Comparison of ENCODE assay signal across 8 cellular contexts in the genomic region with DNA sequence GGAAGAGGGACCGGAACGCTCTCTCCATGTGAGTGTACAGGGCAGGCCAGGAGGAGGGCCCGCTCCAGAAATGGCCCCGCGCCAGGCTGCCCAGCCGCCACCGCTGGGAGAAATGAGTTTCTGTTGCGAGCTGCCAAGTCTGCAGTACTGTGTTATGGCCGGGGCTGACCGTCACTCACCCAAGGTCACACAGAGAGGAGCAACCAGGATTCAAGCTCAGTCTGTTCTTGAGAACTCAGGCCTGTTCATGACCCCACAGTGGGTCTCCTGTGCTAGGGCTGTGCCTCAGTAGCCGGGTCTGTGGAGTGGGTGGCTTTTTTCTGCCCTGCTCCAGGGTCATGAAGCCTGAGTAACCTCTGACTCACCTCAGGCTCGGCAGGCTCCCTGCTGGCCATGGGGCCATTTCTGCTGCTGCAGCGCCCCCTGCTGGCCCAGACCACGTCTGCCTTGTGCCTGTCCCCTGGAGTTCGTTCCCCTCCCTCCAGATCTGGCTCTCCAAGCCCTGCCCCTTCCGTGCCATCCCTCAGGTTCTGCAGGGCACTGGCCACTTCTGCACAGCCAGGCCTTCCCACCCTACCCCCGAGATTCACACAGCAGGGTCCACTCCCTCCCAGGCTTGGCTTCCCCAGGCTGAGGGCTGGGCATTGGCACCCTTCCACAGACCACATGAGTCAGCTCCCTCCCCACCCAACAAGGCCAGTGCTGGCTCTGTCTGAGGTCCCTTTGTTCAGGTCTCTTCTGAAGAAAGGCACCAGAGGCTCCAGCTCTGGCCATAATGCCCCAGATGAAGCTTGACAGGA. TPM values are rescaled to one million over a fixed set of nuclear protein-coding genes. Genes with fewer than 3 reads are reported as not detected.
DNase-seq lines count a peak whose midpoint lies in the region; ATAC-seq, FAIRE-seq and TF ChIP-seq lines count a peak whose summit lies in the region.

No MANE protein-coding gene starts in this region.

- WGBS in IMR-90 (ENCODE audit: extremely low coverage in 2 of 2, insufficient read length in 1 of 2), 2 experiments, result 21% methylated on average over 14 of the region's 17 CpGs; no CpG with 5 or more reads in 1 of the 2 experiments

- H3K4ac ChIP-seq in IMR-90 (ENCODE audit: low read depth, low read length), result peak overlapping the region; percentile 29; the same call in 1 of the 2 replicates

- no TSS peak for BruUV-seq in IMR-90 (replicated peaks; lab: Mats Ljungman, UMichigan)

- H3K4me3 ChIP-seq in IMR-90 (ENCODE audit: insufficient read depth, low read depth, low read length) (no peak overlapping the region), subcutaneous abdominal adipose tissue (ENCODE audit: low read depth in 1 of 5, low read length in 5 of 5) (peak overlapping the region in 3 of 5 donors; percentile 18 to 44 (median 30))

- no peak overlapping the region for H4K8ac ChIP-seq in IMR-90 (ENCODE audit: low read depth in 2 of 2, low read length in 2 of 2)

- H3K79me1 ChIP-seq in IMR-90 (ENCODE audit: low read depth in 1 of 2, low read length in 2 of 2), result no peaks in the 10 kb centered on the region

- no peaks in the 10 kb centered on the region for H3K9me3 ChIP-seq in IMR-90 (ENCODE audit: control insufficient read depth, insufficient read depth, low read length)
- H3K9me3 ChIP-seq in subcutaneous abdominal adipose tissue (ENCODE audit: control insufficient read depth in 5 of 5, low read length in 5 of 5), result no peaks in the 10 kb centered on the region

- H2BK5ac ChIP-seq in IMR-90 (ENCODE audit: low read depth, low read length, poor library complexity, severe bottlenecking), result no peak overlapping the region

- 0 out of 2 replicates have a peak overlapping the region, but pooled peaks have one; percentile 58 for H3K14ac ChIP-seq in IMR-90 (replicated peaks; ENCODE audit: low read depth, low read length)

- no peak overlapping the region for H2BK15ac ChIP-seq in IMR-90 (ENCODE audit: low read depth, low read length)

- dilution Hi-C loops in IMR-90 (cut with HindIII; ENCODE audit: low sequenced_read_pairs, unreplicated experiment), result no loop called here

- H3K18ac ChIP-seq in IMR-90 (ENCODE audit: low read depth, low read length), result no peak overlapping the region

- H3K56ac ChIP-seq in IMR-90 (ENCODE audit: extremely low read depth, insufficient read depth, low read length), result no peak overlapping the region

- intact Hi-C loops in IMR-90 (cut with micrococcal nuclease), result loop anchor here (1.0 to 5.0 kb wide), 3 partner anchors 149 to 410 kb away; partner anchors contain the start of gene SLFNL1

- H3K23ac ChIP-seq in IMR-90 (ENCODE audit: low read depth, low read length), result no peak overlapping the region

- POLR2A ChIA-PET in IMR-90 (lab: Charles Lee; ENCODE audit: unreplicated experiment), result no interaction called here
- POLR2A ChIA-PET in RWPE1 (lab: Yijun Ruan, JAX; ENCODE audit: low non-redundant PET), result no interaction called here

- no peak overlapping the region for H2BK20ac ChIP-seq in IMR-90 (ENCODE audit: low read depth, low read length)

- H3K27me3 ChIP-seq in IMR-90 (ENCODE audit: control insufficient read depth, insufficient read depth, low read length) (peaks cover 33% of the 10 kb centered on the region), subcutaneous abdominal adipose tissue (ENCODE audit: control insufficient read depth in 5 of 5, insufficient read depth in 4 of 5, low read length in 5 of 5) (peaks cover 5 to 23% (median 8%) of the 10 kb centered on the region in 5 donors)

- peak overlapping the region; percentile 78 for H2AFZ ChIP-seq in IMR-90 (replicated peaks; ENCODE audit: low read length, poor library complexity)

- CTCF ChIA-PET in IMR-90 (lab: Yijun Ruan, JAX), result interaction anchor here (0.6 to 1.8 kb wide), 7 partner anchors 13 to 170 kb away, joined by 3 to 5 read pairs (median 4); no protein-coding TSS in a partner anchor
- CTCF ChIA-PET in RWPE1 (lab: Yijun Ruan, JAX), result interaction anchor here (0.5 to 1.9 kb wide), 21 partner anchors 11 to 1489 kb away, joined by 3 to 9 read pairs (median 3); no protein-coding TSS in a partner anchor

- no peak overlapping the region for H3K9ac ChIP-seq in IMR-90 (ENCODE audit: low read depth, low read length)
- H3K9ac ChIP-seq in subcutaneous abdominal adipose tissue (ENCODE audit: low read length in 5 of 5), result no peak overlapping the region

- ATAC-seq in IMR-90 (ENCODE audit: low read depth) (peak; percentile 87), HG03025 (IDR thresholded peaks at IDR 0.05; ENCODE audit: low FRiP score, unreplicated experiment) (no peak)

- no peak for TF ChIP-seq POLR2A in IMR-90 (IDR thresholded peaks at IDR 0.05; ENCODE audit: low read depth, low read length)

- H4K5ac ChIP-seq in IMR-90 (ENCODE audit: low read depth, low read length), result no peak overlapping the region; the same call in 1 of the 2 replicates

- in situ Hi-C loops in IMR-90 (cut with MboI; ENCODE audit: low sequenced_read_pairs), result no loop called here

- H4K91ac ChIP-seq in IMR-90 (ENCODE audit: insufficient read depth, low read depth, low read length), result no peak overlapping the region; the same call in 1 of the 2 replicates

- peaks cover 8% of the 10 kb centered on the region for H3K4me1 ChIP-seq in IMR-90 (ENCODE audit: control insufficient read depth, insufficient read depth, low read length)
- H3K4me1 ChIP-seq in subcutaneous abdominal adipose tissue (ENCODE audit: control insufficient read depth in 5 of 5, insufficient read depth in 5 of 5, low read length in 5 of 5), result peaks cover 2 to 28% (median 14%) of the 10 kb centered on the region in 5 donors

- peak overlapping the region; percentile 38 for H2AK9ac ChIP-seq in IMR-90 (replicated peaks; ENCODE audit: low read depth, low read length, poor library complexity)

- H3K27ac ChIP-seq in IMR-90 (ENCODE audit: insufficient read depth, low read length), result no peak overlapping the region
- peak overlapping the region; percentile 82 for H3K27ac ChIP-seq in RWPE1
- no peak overlapping the region for H3K27ac ChIP-seq in subcutaneous abdominal adipose tissue (ENCODE audit: low read depth, low read length)

- H3K4me2 ChIP-seq in IMR-90 (ENCODE audit: low read depth, low read length), result peak overlapping the region; percentile 21

- H4K20me1 ChIP-seq in IMR-90 (ENCODE audit: insufficient read depth, low read length), result no peaks in the 10 kb centered on the region

- TF ChIP-seq RAD21 in IMR-90 (IDR thresholded peaks at IDR 0.05; ENCODE audit: low read length), result peak; percentile 71

- H3K9me1 ChIP-seq in IMR-90 (ENCODE audit: insufficient read depth, low read length), result peaks cover 3% of the 10 kb centered on the region; the same call in 1 of the 2 replicates

- H2BK120ac ChIP-seq in IMR-90 (ENCODE audit: low read depth, low read length), result 0 out of 2 replicates have a peak overlapping the region, but pooled peaks have one; percentile 38

- FAIRE-seq in frontal cortex (lab: Jason Lieb, UNC), result no peak

- H2AK5ac ChIP-seq in IMR-90 (ENCODE audit: low read depth, low read length), result peak overlapping the region; percentile 41; the same call in 1 of the 2 replicates

- H3K36me3 ChIP-seq in IMR-90 (ENCODE audit: control insufficient read depth, insufficient read depth, low read length) (no peaks in the 10 kb centered on the region), subcutaneous abdominal adipose tissue (ENCODE audit: control insufficient read depth in 5 of 5, insufficient read depth in 5 of 5, low read length in 5 of 5) (no peaks in the 10 kb centered on the region)

- TF ChIP-seq CTCF in IMR-90 (conservative IDR thresholded peaks at IDR 0.05; ENCODE audit: low read depth, low read length) (peak; percentile 80), RWPE1 (conservative IDR thresholded peaks at IDR 0.05; ENCODE audit: low read depth) (peak; percentile 85)

- DNase-seq in ELF-1 (ENCODE audit: low read depth, low spot score), result peak; percentile 96
- DNase-seq in IMR-90, result peak; percentile 76
- peak; percentile 88 for DNase-seq in RWPE1 (ENCODE audit: low spot score)
- DNase-seq in activated effector memory CD4-positive, alpha-beta T cell treated with Interleukin-2 at 50 U/mL for 16 hours, result peak; percentile 39
- peak; percentile 54 to 83 for DNase-seq in frontal cortex (ENCODE audit: low spot score in 2 of 2)
- DNase-seq in nucleus accumbens (lab: John Stamatoyannopoulos, UW), result peak in 52 of 56 donors; percentile 15 to 89 (median 77)

TF ChIP-seq in IMR-90, 13 proteins besides CTCF, POLR2A, EP300 and RAD21 (continues in another document):
- no peak for TF ChIP-seq BHLHE40 (IDR thresholded peaks at IDR 0.05; ENCODE audit: low read depth, low read length)
- no peak for TF ChIP-seq FOS (IDR thresholded peaks at IDR 0.05; ENCODE audit: low read depth, low read length)
- no peak for TF ChIP-seq NFE2L2 (IDR thresholded peaks at IDR 0.05; ENCODE audit: low read depth, low read length)
- TF ChIP-seq ELK1 (IDR thresholded peaks at IDR 0.05; ENCODE audit: borderline replicate concordance, low read depth, low read length), result no peak
- TF ChIP-seq MAZ (IDR thresholded peaks at IDR 0.05; ENCODE audit: borderline replicate concordance, low read depth, low read length), result peak; percentile 37; the same call in 1 of the 2 replicates
- TF ChIP-seq, protein P1, sequence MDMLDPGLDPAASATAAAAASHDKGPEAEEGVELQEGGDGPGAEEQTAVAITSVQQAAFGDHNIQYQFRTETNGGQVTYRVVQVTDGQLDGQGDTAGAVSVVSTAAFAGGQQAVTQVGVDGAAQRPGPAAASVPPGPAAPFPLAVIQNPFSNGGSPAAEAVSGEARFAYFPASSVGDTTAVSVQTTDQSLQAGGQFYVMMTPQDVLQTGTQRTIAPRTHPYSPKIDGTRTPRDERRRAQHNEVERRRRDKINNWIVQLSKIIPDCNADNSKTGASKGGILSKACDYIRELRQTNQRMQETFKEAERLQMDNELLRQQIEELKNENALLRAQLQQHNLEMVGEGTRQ (IDR thresholded peaks at IDR 0.05; ENCODE audit: low read depth, low read length), result no peak
- peak; percentile 44 for TF ChIP-seq SMC3 (IDR thresholded peaks at IDR 0.05; ENCODE audit: low read depth, low read length)
- TF ChIP-seq CHD1 (IDR thresholded peaks at IDR 0.05; ENCODE audit: low read depth, low read length), result no peak
- TF ChIP-seq MXI1 (IDR thresholded peaks at IDR 0.05; ENCODE audit: borderline replicate concordance, low read depth, low read length), result no peak
- no peak for TF ChIP-seq MAFK (IDR thresholded peaks at IDR 0.05; ENCODE audit: low read depth, low read length)

RNA-seq across cellular contexts. Expression of gene EDN2, which starts 51.8 kb away (rescaled TPM):
- total RNA-seq in IMR-90 (2012; rRNA removed) (not detected in 2 replicates), frontal cortex (not detected)
- 0.22 and 0.27 TPM in 2 replicates for polyA plus RNA-seq in IMR-90 (2012; rRNA removed)
- polyA plus RNA-seq in IMR-90 (2012; cell fraction: cytosol; rRNA removed), result 0.05 and 0.14 TPM in 2 replicates
- polyA plus RNA-seq in IMR-90 (2012; cell fraction: nucleus; rRNA removed; ENCODE audit: low replicate concordance), result 0.69 and 1.0 TPM in 2 replicates

Comparison
In these comparisons a context has a peak if more than half of its experiments do, and no peak if none do; other contexts are left out.
1. DNase-seq: peak in every context shown above with its lines; median percentile 96 in ELF-1; 88 in RWPE1; 77 in nucleus accumbens; 76 in IMR-90; 68 in frontal cortex; 39 in activated effector memory CD4-positive, alpha-beta T cell treated with Interleukin-2 at 50 U/mL for 16 hours.